In genomic region chr1:198590454-198590853, GRCh38 we compare ENCODE assay signal across 2 cellular contexts.
TF ChIP-seq lines count a peak whose summit lies in the region.

No MANE protein-coding gene starts in this region.

TF ChIP-seq in SK-N-SH, 30 proteins besides CTCF, POLR2A, EP300 and RAD21 (continued from another document):
- TF ChIP-seq PBX3 (IDR thresholded peaks at IDR 0.05) (no peak), USF2 (IDR thresholded peaks at IDR 0.05; ENCODE audit: borderline replicate concordance, low read depth, low read length) (no peak), IRF3 (IDR thresholded peaks at IDR 0.05; ENCODE audit: low read depth, low read length) (no peak)

TF ChIP-seq in GM23338, 12 proteins besides CTCF, POLR2A, EP300 and RAD21:
- no peak for TF ChIP-seq REST (IDR thresholded peaks at IDR 0.05; ENCODE audit: unreplicated experiment)
